14 cellular contexts compared by ENCODE assay signal in the genomic region with DNA sequence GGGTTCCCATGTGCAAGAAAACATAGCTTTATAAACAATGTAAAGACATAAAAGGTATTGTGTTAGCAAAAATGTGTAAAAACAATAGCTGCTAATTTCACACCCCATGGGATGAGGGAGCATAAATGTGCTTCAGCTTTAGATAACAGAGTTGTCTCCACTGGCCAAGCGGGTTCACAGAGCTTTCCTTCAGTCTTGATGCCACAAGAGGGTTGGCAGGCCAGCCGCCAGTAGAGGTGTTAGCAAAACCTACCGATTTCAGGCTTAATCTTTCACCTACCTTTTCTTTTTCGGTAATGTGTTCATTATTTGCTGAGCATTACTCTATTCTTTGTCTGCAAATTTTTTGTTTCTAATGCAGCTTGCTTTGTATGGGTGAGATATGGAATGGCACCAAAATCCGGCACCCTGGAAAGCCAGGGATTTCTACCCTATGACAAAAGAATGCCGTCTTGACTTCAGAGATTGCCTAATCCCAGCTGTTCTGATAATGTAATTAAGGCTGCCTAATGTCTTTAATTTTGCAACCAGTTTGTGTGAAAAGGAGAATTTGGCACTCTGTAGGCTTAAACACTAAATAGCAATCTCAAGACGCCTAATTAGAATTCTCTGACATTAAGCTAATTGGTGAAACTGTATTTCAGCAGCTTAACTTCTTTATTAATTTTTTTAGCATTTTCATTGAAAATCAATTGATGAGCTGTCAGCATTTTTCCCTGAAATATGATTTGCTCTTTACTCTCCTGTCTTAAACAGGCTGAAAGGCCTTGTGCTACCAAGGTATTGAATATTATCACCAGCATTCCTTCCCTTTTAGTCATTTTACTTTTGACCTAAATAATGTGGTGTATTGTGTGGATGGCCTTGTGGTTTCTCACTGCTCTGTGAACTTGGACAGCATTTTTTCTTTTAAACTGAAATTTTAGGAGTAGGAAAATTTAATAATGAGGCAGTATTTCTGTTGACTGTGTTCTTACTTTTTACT.
DNase-seq lines count a peak whose midpoint lies in the region; ATAC-seq and TF ChIP-seq lines count a peak whose summit lies in the region.
"Had no signal": no experiment of that assay in that cellular context is flagged by ENCODE, and none has a peak within 500 bp of the region (broad histone marks: within the 10 kb centered on the region; RNA-seq: fewer than 3 reads in every experiment).

No MANE protein-coding gene starts in this region.

- H3K4me1 Mint-ChIP-seq in progenitor cell of endocrine pancreas (ENCODE audit: low read depth), result peaks cover 5% of the 10 kb centered on the region
- no peaks in the 10 kb centered on the region for H3K4me1 Mint-ChIP-seq in CD4-positive, alpha-beta memory T cell

- no peaks in the 10 kb centered on the region for H3K27me3 Mint-ChIP-seq in progenitor cell of endocrine pancreas
- H3K27me3 Mint-ChIP-seq in CD4-positive, alpha-beta memory T cell, result no peaks in the 10 kb centered on the region

- no peaks in the 10 kb centered on the region for H3K4me1 ChIP-seq in CD4-positive, alpha-beta memory T cell (ENCODE audit: insufficient read depth, low read length)

- H3K9me3 ChIP-seq in CD4-positive, alpha-beta memory T cell (ENCODE audit: control insufficient read depth in 1 of 2, low read length in 2 of 2), result no peaks in the 10 kb centered on the region
- H3K9me3 ChIP-seq: esophagus squamous epithelium, upper lobe of left lung had no signal

- no peaks in the 10 kb centered on the region for H3K36me3 ChIP-seq in CD4-positive, alpha-beta memory T cell (ENCODE audit: insufficient read depth, low read length)

- H3K27me3 ChIP-seq in CD4-positive, alpha-beta memory T cell (ENCODE audit: insufficient read depth, low read length), result no peaks in the 10 kb centered on the region
- H3K27me3 ChIP-seq: esophagus squamous epithelium, upper lobe of left lung had no signal

- H3K9me3 Mint-ChIP-seq in progenitor cell of endocrine pancreas (ENCODE audit: low read depth), result no peaks in the 10 kb centered on the region
- peaks cover 0 to 2% (median 0%) of the 10 kb centered on the region in 8 donors for H3K9me3 Mint-ChIP-seq in CD4-positive, alpha-beta memory T cell

- H3K4me3 Mint-ChIP-seq in progenitor cell of endocrine pancreas (ENCODE audit: low read depth), result no peak overlapping the region
- no peak overlapping the region for H3K4me3 Mint-ChIP-seq in CD4-positive, alpha-beta memory T cell

- no peak overlapping the region for H3K4me3 ChIP-seq in CD4-positive, alpha-beta memory T cell (ENCODE audit: low read length in 2 of 2)
- H3K4me3 ChIP-seq: esophagus squamous epithelium, K562, upper lobe of left lung had no signal

- DNase-seq in GM04503 (ENCODE audit: low read depth) (peak; percentile 47), fibroblast of peridontal ligament (ENCODE audit: extremely low read depth) (peak; percentile 75), progenitor cell of endocrine pancreas (ENCODE audit: low spot score, unreplicated experiment) (no peak), superior temporal gyrus (ENCODE audit: extremely low spot score) (no peak), DMS 273 treated with DMSO at 0.1 percent for 48 hours (lab: John Stamatoyannopoulos, UW) (no peak)
- DNase-seq in activated CD4-positive, alpha-beta T cell treated with anti-CD3 and anti-CD28 coated beads, Interleukin-2, amount 50 U/mL, for 48 hours, result no peak
- no peak for DNase-seq in CD4-positive, alpha-beta memory T cell
- DNase-seq: activated naive CD4-positive, alpha-beta T cell treated with Interleukin-2 at 50 U/mL for 16 hours; DMS79; esophagus squamous epithelium; stimulated activated CD4-positive, alpha-beta T cell treated with anti-CD3 and anti-CD28 coated beads, Interleukin-4, amount 100 ng/mL, for 1 hour; upper lobe of left lung had no signal

- CTCF ChIA-PET in CD4-positive, alpha-beta memory T cell (lab: Charles Lee; ENCODE audit: partially characterized antibody), result no interaction called here

- no peak for TF ChIP-seq CTCF in progenitor cell of endocrine pancreas (IDR thresholded peaks at IDR 0.05; ENCODE audit: unreplicated experiment)

- H3K27ac Mint-ChIP-seq in progenitor cell of endocrine pancreas, result peak overlapping the region; percentile 83
- H3K27ac Mint-ChIP-seq in CD4-positive, alpha-beta memory T cell, result peak overlapping the region in 1 of 7 donors; percentile 28

- POLR2A ChIA-PET in CD4-positive, alpha-beta memory T cell (lab: Charles Lee; ENCODE audit: partially characterized antibody), result no interaction called here

- no peak overlapping the region for H3K27ac ChIP-seq in CD4-positive, alpha-beta memory T cell (ENCODE audit: low read depth, low read length)
- H3K27ac ChIP-seq: esophagus squamous epithelium had no signal

- H3K36me3 Mint-ChIP-seq in progenitor cell of endocrine pancreas (ENCODE audit: insufficient read depth), result peaks cover 6% of the 10 kb centered on the region
- H3K36me3 Mint-ChIP-seq in CD4-positive, alpha-beta memory T cell, result peaks cover 40 to 44% of the 10 kb centered on the region in 2 donors

- peak; percentile 95 for ATAC-seq in SK-N-SH treated with all-trans-retinoic acid at 6 μM for 48 hours
- ATAC-seq: K562 had no signal

- intact Hi-C loops in CD4-positive, alpha-beta memory T cell (cut with micrococcal nuclease), result no loop called here

TF ChIP-seq in SK-N-SH treated with all-trans-retinoic acid at 6 μM for 48 hours, 23 proteins besides CTCF, POLR2A, EP300 and RAD21:
- TF ChIP-seq TOX (CRISPR knock-in tag; IDR thresholded peaks at IDR 0.05; ENCODE audit: borderline replicate concordance) (no peak), POU6F1 (CRISPR knock-in tag; IDR thresholded peaks at IDR 0.05; ENCODE audit: borderline replicate concordance, low read depth) (no peak), ZFP30 (CRISPR knock-in tag; IDR thresholded peaks at IDR 0.05) (no peak), BACH2 (CRISPR knock-in tag; IDR thresholded peaks at IDR 0.05; ENCODE audit: borderline replicate concordance) (no peak), OSR1 (CRISPR knock-in tag; IDR thresholded peaks at IDR 0.05) (no peak), RARB (CRISPR knock-in tag; IDR thresholded peaks at IDR 0.05) (no peak), TCF4 (CRISPR knock-in tag; IDR thresholded peaks at IDR 0.05; ENCODE audit: borderline replicate concordance) (no peak), CSDC2 (CRISPR knock-in tag; IDR thresholded peaks at IDR 0.05) (no peak), ARNTL (CRISPR knock-in tag; IDR thresholded peaks at IDR 0.05; ENCODE audit: borderline replicate concordance, low read depth) (no peak), GLIS3 (CRISPR knock-in tag; IDR thresholded peaks at IDR 0.05) (no peak), ZNF8 (CRISPR knock-in tag; IDR thresholded peaks at IDR 0.05) (no peak), ISL1 (CRISPR knock-in tag; IDR thresholded peaks at IDR 0.05) (no peak), ZNF70 (CRISPR knock-in tag; IDR thresholded peaks at IDR 0.05) (no peak)

Comparison
In these comparisons a context has a peak if more than half of its experiments do, and no peak if none do; other contexts are left out.
1. DNase-seq: peak in GM04503 (single experiment) and fibroblast of peridontal ligament (single experiment); none in progenitor cell of endocrine pancreas (single experiment), superior temporal gyrus (single experiment), activated CD4-positive, alpha-beta T cell treated with anti-CD3 and anti-CD28 coated beads, Interleukin-2, amount 50 U/mL, for 48 hours (0 of 2), DMS 273 treated with DMSO at 0.1 percent for 48 hours (single experiment) and CD4-positive, alpha-beta memory T cell (0 of 5).